In the genomic region with DNA sequence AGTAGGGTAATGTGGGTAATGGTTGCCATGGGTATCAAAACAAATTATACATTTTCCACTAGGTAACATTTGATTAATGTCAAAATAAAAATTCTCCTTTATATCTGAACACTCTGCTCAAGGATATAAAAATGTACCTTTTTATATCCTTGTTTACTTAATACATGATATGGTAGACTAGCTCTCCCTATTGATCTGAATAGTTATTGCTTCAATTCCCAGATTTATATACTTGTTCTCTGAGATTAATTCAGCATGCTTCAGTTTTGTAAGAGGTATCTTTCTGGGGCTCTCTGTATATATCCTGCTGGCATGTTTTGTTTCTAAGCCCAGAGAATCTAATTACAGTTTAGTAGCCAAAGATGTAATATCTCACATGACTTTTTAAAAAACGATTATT, we compare ENCODE assay signal across 20 cellular contexts.
DNase-seq lines count a peak whose midpoint lies in the region; ATAC-seq and TF ChIP-seq lines count a peak whose summit lies in the region.
"Had no signal": no experiment of that assay in that cellular context is flagged by ENCODE, and none has a peak within 500 bp of the region (broad histone marks: within the 10 kb centered on the region; RNA-seq: fewer than 3 reads in every experiment).

No MANE protein-coding gene starts in this region.

- DNase-seq in HCT116 (ENCODE audit: low read depth, low spot score) (no peak), ascending aorta (ENCODE audit: low spot score in 2 of 2) (no peak), osteocyte (ENCODE audit: extremely low spot score, unreplicated experiment) (no peak), GOT3 (lab: John Stamatoyannopoulos, UW) (no peak), coronary artery (ENCODE audit: low spot score) (no peak), adrenal gland (no peak), NOMO-1 treated with DMSO at 0.1 percent for 48 hours (lab: John Stamatoyannopoulos, UW; ENCODE audit: unreplicated experiment) (no peak)
- DNase-seq: Calu3; CD8-positive, alpha-beta memory T cell; DMS153; NCI-H1417; NCI-H1694 treated with DMSO at 0.1 percent for 48 hours; NCI-H446; NCI-H526; OCI-M1; SIG-M5; SK-N-SH had no signal

- H3K27ac ChIP-seq in HCT116 (ENCODE audit: low read depth, low read length): no peak overlapping the region
- no peak overlapping the region for H3K27ac ChIP-seq in ascending aorta
- H3K27ac ChIP-seq in gastroesophageal sphincter: peak overlapping the region in 3 of 4 donors; percentile 3 to 39 (median 22)
- no peak overlapping the region for H3K27ac ChIP-seq in coronary artery
- H3K27ac ChIP-seq in adrenal gland: no peak overlapping the region
- H3K27ac ChIP-seq: BLaER1 treated with 17β-estradiol and CSF1 and Interleukin-3, amounts not matched to agents 10 nM and 100 nM had no signal

- H3K9me3 ChIP-seq in HCT116 (ENCODE audit: control insufficient read depth in 1 of 2, insufficient read depth in 1 of 2, low read depth in 1 of 2, low read length in 2 of 2) (no peaks in the 10 kb centered on the region), ascending aorta (peaks cover 0 to 7% of the 10 kb centered on the region in 2 donors), gastroesophageal sphincter (peaks cover 0 to 4% (median 0%) of the 10 kb centered on the region in 3 donors), adrenal gland (replicated peaks in 1 of 3) (no peaks in the 10 kb centered on the region)
- H3K9me3 ChIP-seq: SK-N-SH had no signal

- RAD21 ChIA-PET in HCT116 (lab: Charles Lee; ENCODE audit: low non-redundant PET in 1 of 2, low total read pairs in 2 of 2, uncharacterized antibody in 2 of 2, unreplicated experiment in 2 of 2): no interaction called here

- intact Hi-C loops in HCT116 (cut with micrococcal nuclease): no loop called here
- intact Hi-C loops in ascending aorta (cut with DNase I): no loop called here
- intact Hi-C loops in adrenal gland (cut with DNase I): no loop called here

- TF ChIP-seq EP300 in gastroesophageal sphincter (IDR thresholded peaks at IDR 0.05): no peak

- H3K36me3 Mint-ChIP-seq in osteocyte (ENCODE audit: unreplicated experiment): peaks cover 2% of the 10 kb centered on the region

- 0 out of 2 replicates have a peak, but pooled peaks have one; percentile 19 for TF ChIP-seq RAD21 in HCT116 (IDR thresholded peaks at IDR 0.05; ENCODE audit: low read depth)

- no peak for ATAC-seq in HCT116
- ATAC-seq in gastroesophageal sphincter: no peak

- peaks cover 18% of the 10 kb centered on the region for H3K4me1 Mint-ChIP-seq in osteocyte (ENCODE audit: unreplicated experiment)
- H3K4me1 Mint-ChIP-seq: CD8-positive, alpha-beta memory T cell; IgD-negative memory B cell had no signal

- 25 to 32% methylated on average over 1 of the region's 1 CpG for WGBS in gastroesophageal sphincter (ENCODE audit: low coverage in 1 of 2), 2 donors
- 60 to 78% (median 72%) methylated on average over 1 of the region's 1 CpG for WGBS in adrenal gland, 4 donors

- H3K27me3 ChIP-seq in HCT116 (ENCODE audit: insufficient read depth, low read length) (no peaks in the 10 kb centered on the region), ascending aorta (no peaks in the 10 kb centered on the region), gastroesophageal sphincter (no peaks in the 10 kb centered on the region), adrenal gland (no peaks in the 10 kb centered on the region)
- H3K27me3 ChIP-seq: BLaER1 treated with 17β-estradiol and CSF1 and Interleukin-3, amounts not matched to agents 10 nM and 100 nM had no signal

- CTCF ChIA-PET in HCT116 (lab: Charles Lee): interaction anchor here (1.0 kb wide), 1 partner anchor 544 kb away, joined by 3 read pairs; no protein-coding TSS in a partner anchor

- no peaks in the 10 kb centered on the region for H3K9me3 Mint-ChIP-seq in osteocyte (ENCODE audit: unreplicated experiment)

- peaks cover 7 to 12% of the 10 kb centered on the region in 2 experiments for H3K4me1 ChIP-seq in HCT116 (ENCODE audit: control insufficient read depth in 1 of 2, insufficient read depth in 2 of 2, low read length in 2 of 2)
- H3K4me1 ChIP-seq in ascending aorta: no peaks in the 10 kb centered on the region
- peaks cover 0 to 27% (median 4%) of the 10 kb centered on the region in 3 donors for H3K4me1 ChIP-seq in gastroesophageal sphincter
- H3K4me1 ChIP-seq in adrenal gland (replicated peaks in 1 of 2): peaks cover 0 to 6% of the 10 kb centered on the region in 2 donors
- H3K4me1 ChIP-seq: BLaER1 treated with 17β-estradiol and CSF1 and Interleukin-3, amounts not matched to agents 10 nM and 100 nM had no signal

- H3K4me3 ChIP-seq in HCT116 (replicated peaks in 1 of 2; ENCODE audit: low read depth in 1 of 2, low read length in 2 of 2) (no peak overlapping the region), ascending aorta (no peak overlapping the region), gastroesophageal sphincter (no peak overlapping the region), coronary artery (no peak overlapping the region), adrenal gland (no peak overlapping the region)
- H3K4me3 ChIP-seq: BLaER1 treated with 17β-estradiol and CSF1 and Interleukin-3, amounts not matched to agents 10 nM and 100 nM had no signal

- no peak overlapping the region for H3K9ac ChIP-seq in HCT116 (ENCODE audit: low read length)
- H3K9ac ChIP-seq: BLaER1 treated with 17β-estradiol and CSF1 and Interleukin-3, amounts not matched to agents 10 nM and 100 nM; SK-N-SH had no signal

- H3K27ac Mint-ChIP-seq in osteocyte (ENCODE audit: unreplicated experiment): no peak overlapping the region
- H3K27ac Mint-ChIP-seq: CD8-positive, alpha-beta memory T cell; IgD-negative memory B cell had no signal

- H4K20me1 ChIP-seq in HCT116 (ENCODE audit: insufficient read depth): no peaks in the 10 kb centered on the region
- H4K20me1 ChIP-seq: BLaER1 treated with 17β-estradiol and CSF1 and Interleukin-3, amounts not matched to agents 10 nM and 100 nM had no signal

- POLR2A ChIA-PET in HCT116 (lab: Charles Lee): no interaction called here

- no peaks in the 10 kb centered on the region for H3K36me3 ChIP-seq in HCT116 (ENCODE audit: control insufficient read depth in 1 of 2, insufficient read depth in 2 of 2, low read length in 2 of 2)
- H3K36me3 ChIP-seq in ascending aorta: no peaks in the 10 kb centered on the region
- no peaks in the 10 kb centered on the region for H3K36me3 ChIP-seq in gastroesophageal sphincter
- H3K36me3 ChIP-seq in adrenal gland (replicated peaks in 1 of 2): no peaks in the 10 kb centered on the region

- H3K27me3 Mint-ChIP-seq in osteocyte (ENCODE audit: unreplicated experiment): peaks cover 12% of the 10 kb centered on the region
- H3K27me3 Mint-ChIP-seq: CD8-positive, alpha-beta memory T cell; IgD-negative memory B cell had no signal

- H3K4me3 Mint-ChIP-seq in osteocyte (ENCODE audit: unreplicated experiment): no peak overlapping the region
- H3K4me3 Mint-ChIP-seq: CD8-positive, alpha-beta memory T cell; IgD-negative memory B cell had no signal

- H3K4me2 ChIP-seq in HCT116 (ENCODE audit: low read length): no peak overlapping the region
- H3K4me2 ChIP-seq: BLaER1 treated with 17β-estradiol and CSF1 and Interleukin-3, amounts not matched to agents 10 nM and 100 nM; SK-N-SH had no signal

- no peaks in the 10 kb centered on the region for H3K9me2 ChIP-seq in HCT116 (ENCODE audit: insufficient read depth)
- H3K9me2 ChIP-seq: SK-N-SH had no signal

- TF ChIP-seq POLR2A in HCT116 (IDR thresholded peaks at IDR 0.05; ENCODE audit: borderline replicate concordance, extremely low read depth, insufficient read depth, insufficient read length) (no peak), gastroesophageal sphincter (IDR thresholded peaks at IDR 0.05) (no peak), adrenal gland (IDR thresholded peaks at IDR 0.05) (no peak)

- H2AFZ ChIP-seq in HCT116 (ENCODE audit: low read depth, low read length, poor library complexity, severe bottlenecking): no peak overlapping the region

- TF ChIP-seq CTCF in HCT116 (IDR thresholded peaks at IDR 0.05 in 2 of 3, conservative IDR thresholded peaks at IDR 0.05 in 1 of 3; ENCODE audit: borderline replicate concordance in 1 of 3, insufficient read depth in 1 of 3, low read depth in 2 of 3, low read length in 2 of 3) (no peak), ascending aorta (IDR thresholded peaks at IDR 0.05) (peak in 2 of 3 experiments; percentile 20), gastroesophageal sphincter (IDR thresholded peaks at IDR 0.05) (no peak), osteocyte (IDR thresholded peaks at IDR 0.05) (peak; percentile 9), coronary artery (IDR thresholded peaks at IDR 0.05) (no peak), adrenal gland (IDR thresholded peaks at IDR 0.05) (no peak)

- no peaks in the 10 kb centered on the region for H3K79me2 ChIP-seq in HCT116 (ENCODE audit: insufficient read depth, low read length)

- no TSS peak for BruUV-seq in HCT116 (replicated peaks; lab: Mats Ljungman, UMichigan)

TF ChIP-seq in HCT116, 20 proteins besides CTCF, POLR2A, EP300 and RAD21 (continues in another document):
- TF ChIP-seq EGR1 (IDR thresholded peaks at IDR 0.05; ENCODE audit: low read depth) (no peak), JUND (IDR thresholded peaks at IDR 0.05) (no peak), FOSL1 (IDR thresholded peaks at IDR 0.05; ENCODE audit: low read depth) (no peak), ELF1 (IDR thresholded peaks at IDR 0.05; ENCODE audit: borderline replicate concordance, low read depth) (no peak), CBX3 (IDR thresholded peaks at IDR 0.05; ENCODE audit: low read depth) (no peak), EZH2phosphoT487 (IDR thresholded peaks at IDR 0.05; ENCODE audit: borderline replicate concordance) (no peak), CEBPB (IDR thresholded peaks at IDR 0.05; ENCODE audit: low read depth) (no peak), SRF (IDR thresholded peaks at IDR 0.05; ENCODE audit: low read depth) (no peak)
- TF ChIP-seq, protein P1, sequence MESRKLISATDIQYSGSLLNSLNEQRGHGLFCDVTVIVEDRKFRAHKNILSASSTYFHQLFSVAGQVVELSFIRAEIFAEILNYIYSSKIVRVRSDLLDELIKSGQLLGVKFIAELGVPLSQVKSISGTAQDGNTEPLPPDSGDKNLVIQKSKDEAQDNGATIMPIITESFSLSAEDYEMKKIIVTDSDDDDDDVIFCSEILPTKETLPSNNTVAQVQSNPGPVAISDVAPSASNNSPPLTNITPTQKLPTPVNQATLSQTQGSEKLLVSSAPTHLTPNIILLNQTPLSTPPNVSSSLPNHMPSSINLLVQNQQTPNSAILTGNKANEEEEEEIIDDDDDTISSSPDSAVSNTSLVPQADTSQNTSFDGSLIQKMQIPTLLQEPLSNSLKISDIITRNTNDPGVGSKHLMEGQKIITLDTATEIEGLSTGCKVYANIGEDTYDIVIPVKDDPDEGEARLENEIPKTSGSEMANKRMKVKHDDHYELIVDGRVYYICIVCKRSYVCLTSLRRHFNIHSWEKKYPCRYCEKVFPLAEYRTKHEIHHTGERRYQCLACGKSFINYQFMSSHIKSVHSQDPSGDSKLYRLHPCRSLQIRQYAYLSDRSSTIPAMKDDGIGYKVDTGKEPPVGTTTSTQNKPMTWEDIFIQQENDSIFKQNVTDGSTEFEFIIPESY (IDR thresholded peaks at IDR 0.05; ENCODE audit: extremely low read depth, insufficient replicate concordance, low read length): no peak
- TF ChIP-seq, protein P2, sequence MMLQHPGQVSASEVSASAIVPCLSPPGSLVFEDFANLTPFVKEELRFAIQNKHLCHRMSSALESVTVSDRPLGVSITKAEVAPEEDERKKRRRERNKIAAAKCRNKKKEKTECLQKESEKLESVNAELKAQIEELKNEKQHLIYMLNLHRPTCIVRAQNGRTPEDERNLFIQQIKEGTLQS (IDR thresholded peaks at IDR 0.05): no peak

Comparison
In these comparisons a context has a peak if more than half of its experiments do, and no peak if none do; other contexts are left out.
1. H3K27ac ChIP-seq: peak in gastroesophageal sphincter (3 of 4); none in HCT116 (single experiment), ascending aorta (0 of 2), coronary artery (0 of 2) and adrenal gland (0 of 5).
2. CTCF ChIP-seq: peak in ascending aorta (2 of 3) and osteocyte (single experiment); none in HCT116 (0 of 3), gastroesophageal sphincter (0 of 4), coronary artery (single experiment) and adrenal gland (0 of 6).